Comparison of ENCODE assay signal across 1 cellular context in the genomic region with DNA sequence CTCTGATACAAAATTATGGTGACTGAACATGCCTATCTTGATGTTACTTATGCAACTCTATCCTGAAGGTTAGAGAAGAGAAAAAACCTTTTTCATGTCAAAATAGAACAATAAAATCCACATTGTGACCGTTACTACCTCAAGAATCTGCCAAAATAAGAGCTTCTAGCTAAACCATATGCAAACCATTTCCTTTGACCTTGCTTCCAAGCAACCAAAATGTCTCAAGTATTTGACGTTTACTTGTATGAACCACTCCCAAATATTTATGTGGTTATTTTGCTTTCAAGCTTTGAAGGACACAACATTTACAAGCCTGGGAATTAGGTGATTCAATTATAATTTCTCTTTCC.
TF ChIP-seq lines count a peak whose summit lies in the region.

No MANE protein-coding gene starts in this region.

TF ChIP-seq in GM23338, 12 proteins besides CTCF, POLR2A, EP300 and RAD21 (continued from another document):
- TF ChIP-seq, protein P1, sequence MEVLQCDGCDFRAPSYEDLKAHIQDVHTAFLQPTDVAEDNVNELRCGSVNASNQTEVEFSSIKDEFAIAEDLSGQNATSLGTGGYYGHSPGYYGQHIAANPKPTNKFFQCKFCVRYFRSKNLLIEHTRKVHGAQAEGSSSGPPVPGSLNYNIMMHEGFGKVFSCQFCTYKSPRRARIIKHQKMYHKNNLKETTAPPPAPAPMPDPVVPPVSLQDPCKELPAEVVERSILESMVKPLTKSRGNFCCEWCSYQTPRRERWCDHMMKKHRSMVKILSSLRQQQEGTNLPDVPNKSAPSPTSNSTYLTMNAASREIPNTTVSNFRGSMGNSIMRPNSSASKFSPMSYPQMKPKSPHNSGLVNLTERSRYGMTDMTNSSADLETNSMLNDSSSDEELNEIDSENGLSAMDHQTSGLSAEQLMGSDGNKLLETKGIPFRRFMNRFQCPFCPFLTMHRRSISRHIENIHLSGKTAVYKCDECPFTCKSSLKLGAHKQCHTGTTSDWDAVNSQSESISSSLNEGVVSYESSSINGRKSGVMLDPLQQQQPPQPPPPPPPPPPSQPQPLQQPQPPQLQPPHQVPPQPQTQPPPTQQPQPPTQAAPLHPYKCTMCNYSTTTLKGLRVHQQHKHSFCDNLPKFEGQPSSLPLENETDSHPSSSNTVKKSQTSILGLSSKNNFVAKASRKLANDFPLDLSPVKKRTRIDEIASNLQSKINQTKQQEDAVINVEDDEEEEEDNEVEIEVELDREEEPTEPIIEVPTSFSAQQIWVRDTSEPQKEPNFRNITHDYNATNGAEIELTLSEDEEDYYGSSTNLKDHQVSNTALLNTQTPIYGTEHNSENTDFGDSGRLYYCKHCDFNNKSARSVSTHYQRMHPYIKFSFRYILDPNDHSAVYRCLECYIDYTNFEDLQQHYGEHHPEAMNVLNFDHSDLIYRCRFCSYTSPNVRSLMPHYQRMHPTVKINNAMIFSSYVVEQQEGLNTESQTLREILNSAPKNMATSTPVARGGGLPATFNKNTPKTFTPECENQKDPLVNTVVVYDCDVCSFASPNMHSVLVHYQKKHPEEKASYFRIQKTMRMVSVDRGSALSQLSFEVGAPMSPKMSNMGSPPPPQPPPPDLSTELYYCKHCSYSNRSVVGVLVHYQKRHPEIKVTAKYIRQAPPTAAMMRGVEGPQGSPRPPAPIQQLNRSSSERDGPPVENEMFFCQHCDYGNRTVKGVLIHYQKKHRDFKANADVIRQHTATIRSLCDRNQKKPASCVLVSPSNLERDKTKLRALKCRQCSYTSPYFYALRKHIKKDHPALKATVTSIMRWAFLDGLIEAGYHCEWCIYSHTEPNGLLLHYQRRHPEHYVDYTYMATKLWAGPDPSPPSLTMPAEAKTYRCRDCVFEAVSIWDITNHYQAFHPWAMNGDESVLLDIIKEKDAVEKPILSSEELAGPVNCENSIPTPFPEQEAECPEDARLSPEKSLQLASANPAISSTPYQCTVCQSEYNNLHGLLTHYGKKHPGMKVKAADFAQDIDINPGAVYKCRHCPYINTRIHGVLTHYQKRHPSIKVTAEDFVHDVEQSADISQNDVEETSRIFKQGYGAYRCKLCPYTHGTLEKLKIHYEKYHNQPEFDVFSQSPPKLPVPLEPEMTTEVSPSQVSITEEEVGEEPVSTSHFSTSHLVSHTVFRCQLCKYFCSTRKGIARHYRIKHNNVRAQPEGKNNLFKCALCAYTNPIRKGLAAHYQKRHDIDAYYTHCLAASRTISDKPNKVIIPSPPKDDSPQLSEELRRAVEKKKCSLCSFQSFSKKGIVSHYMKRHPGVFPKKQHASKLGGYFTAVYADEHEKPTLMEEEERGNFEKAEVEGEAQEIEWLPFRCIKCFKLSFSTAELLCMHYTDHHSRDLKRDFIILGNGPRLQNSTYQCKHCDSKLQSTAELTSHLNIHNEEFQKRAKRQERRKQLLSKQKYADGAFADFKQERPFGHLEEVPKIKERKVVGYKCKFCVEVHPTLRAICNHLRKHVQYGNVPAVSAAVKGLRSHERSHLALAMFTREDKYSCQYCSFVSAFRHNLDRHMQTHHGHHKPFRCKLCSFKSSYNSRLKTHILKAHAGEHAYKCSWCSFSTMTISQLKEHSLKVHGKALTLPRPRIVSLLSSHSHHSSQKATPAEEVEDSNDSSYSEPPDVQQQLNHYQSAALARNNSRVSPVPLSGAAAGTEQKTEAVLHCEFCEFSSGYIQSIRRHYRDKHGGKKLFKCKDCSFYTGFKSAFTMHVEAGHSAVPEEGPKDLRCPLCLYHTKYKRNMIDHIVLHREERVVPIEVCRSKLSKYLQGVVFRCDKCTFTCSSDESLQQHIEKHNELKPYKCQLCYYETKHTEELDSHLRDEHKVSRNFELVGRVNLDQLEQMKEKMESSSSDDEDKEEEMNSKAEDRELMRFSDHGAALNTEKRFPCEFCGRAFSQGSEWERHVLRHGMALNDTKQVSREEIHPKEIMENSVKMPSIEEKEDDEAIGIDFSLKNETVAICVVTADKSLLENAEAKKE (CRISPR knock-in tag; IDR thresholded peaks at IDR 0.05): no peak
- TF ChIP-seq, protein P2, sequence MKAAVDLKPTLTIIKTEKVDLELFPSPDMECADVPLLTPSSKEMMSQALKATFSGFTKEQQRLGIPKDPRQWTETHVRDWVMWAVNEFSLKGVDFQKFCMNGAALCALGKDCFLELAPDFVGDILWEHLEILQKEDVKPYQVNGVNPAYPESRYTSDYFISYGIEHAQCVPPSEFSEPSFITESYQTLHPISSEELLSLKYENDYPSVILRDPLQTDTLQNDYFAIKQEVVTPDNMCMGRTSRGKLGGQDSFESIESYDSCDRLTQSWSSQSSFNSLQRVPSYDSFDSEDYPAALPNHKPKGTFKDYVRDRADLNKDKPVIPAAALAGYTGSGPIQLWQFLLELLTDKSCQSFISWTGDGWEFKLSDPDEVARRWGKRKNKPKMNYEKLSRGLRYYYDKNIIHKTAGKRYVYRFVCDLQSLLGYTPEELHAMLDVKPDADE (IDR thresholded peaks at IDR 0.05): no peak
- TF ChIP-seq NANOG (IDR thresholded peaks at IDR 0.05; ENCODE audit: borderline replicate concordance): no peak
